13 cellular contexts compared by ENCODE assay signal in genomic region chr7:130845581-130846085, GRCh38.
A peak's percentile ranks its signal among the peaks of the same experiment; 100 is the strongest.
DNase-seq lines count a peak whose midpoint lies in the region; ATAC-seq, FAIRE-seq and TF ChIP-seq lines count a peak whose summit lies in the region.
"Had no signal": no experiment of that assay in that cellular context is flagged by ENCODE, and none has a peak within 500 bp of the region (broad histone marks: within the 10 kb centered on the region; RNA-seq: fewer than 3 reads in every experiment).

No MANE protein-coding gene starts in this region.

- FAIRE-seq in H54 (lab: Jason Lieb, UNC) = peak; percentile 67

- no peaks in the 10 kb centered on the region for H3K4me1 ChIP-seq in ovary (ENCODE audit: insufficient read depth)
- H3K4me1 ChIP-seq: heart right ventricle had no signal

- no peaks in the 10 kb centered on the region for H3K9me3 ChIP-seq in ovary
- H3K9me3 ChIP-seq: heart right ventricle had no signal

- peak; percentile 87 for ATAC-seq in SK-N-SH treated with all-trans-retinoic acid at 6 μM for 48 hours
- ATAC-seq in HG02798 (IDR thresholded peaks at IDR 0.05; ENCODE audit: poor library complexity, unreplicated experiment) = no peak
- ATAC-seq: heart right ventricle had no signal

- 36 to 40% (median 37%) methylated on average over 11 of the region's 11 CpGs for WGBS in ovary, 3 donors

- intact Hi-C loops in ovary (cut with DNase I) = no loop called here

- TF ChIP-seq POLR2A in H54 (IDR thresholded peaks at IDR 0.05; ENCODE audit: low read depth, low read length) = 0 out of 2 replicates have a peak, but pooled peaks have one; percentile 12
- TF ChIP-seq POLR2A in ovary (IDR thresholded peaks at IDR 0.05) = no peak

- DNase-seq in H54 (ENCODE audit: insufficient read length, low spot score) (peak; percentile 50), fibroblast of peridontal ligament (ENCODE audit: extremely low read depth) (peak; percentile 89), stromal cell of bone marrow (ENCODE audit: low read depth) (peak; percentile 82), ovary (no peak), SKM-1 treated with dmso at 0.1 percent for 144 hours (lab: John Stamatoyannopoulos, UW; ENCODE audit: unreplicated experiment) (no peak)
- DNase-seq: activated CD4-positive, alpha-beta T cell treated with anti-CD3 and anti-CD28 coated beads for 1 hour; activated effector memory CD4-positive, alpha-beta T cell treated with anti-CD3 and anti-CD28 coated beads, Interleukin-2, amount 50 U/mL, for 16 hours; DMS79; heart right ventricle had no signal

- no peak overlapping the region for H3K27ac ChIP-seq in ovary
- H3K27ac ChIP-seq: coronary artery, heart right ventricle, KMS-11 had no signal

- no peak for TF ChIP-seq CTCF in ovary (IDR thresholded peaks at IDR 0.05)

- no peaks in the 10 kb centered on the region for H3K27me3 ChIP-seq in ovary
- H3K27me3 ChIP-seq: heart right ventricle had no signal

- no peaks in the 10 kb centered on the region for H3K36me3 ChIP-seq in ovary
- H3K36me3 ChIP-seq: heart right ventricle had no signal

- no peak overlapping the region for H3K4me3 ChIP-seq in ovary
- H3K4me3 ChIP-seq: coronary artery, heart right ventricle had no signal

- TF ChIP-seq EP300 in ovary (IDR thresholded peaks at IDR 0.05) = no peak

TF ChIP-seq in SK-N-SH treated with all-trans-retinoic acid at 6 μM for 48 hours, 23 proteins besides CTCF, POLR2A, EP300 and RAD21:
- TF ChIP-seq PATZ1 (CRISPR knock-in tag; IDR thresholded peaks at IDR 0.05; ENCODE audit: borderline replicate concordance) (no peak), CREB5 (CRISPR knock-in tag; IDR thresholded peaks at IDR 0.05; ENCODE audit: low read depth) (no peak), TOX (CRISPR knock-in tag; IDR thresholded peaks at IDR 0.05; ENCODE audit: borderline replicate concordance) (no peak), PPARA (CRISPR knock-in tag; IDR thresholded peaks at IDR 0.05; ENCODE audit: borderline replicate concordance) (no peak), POU6F1 (CRISPR knock-in tag; IDR thresholded peaks at IDR 0.05; ENCODE audit: borderline replicate concordance, low read depth) (no peak), CSDC2 (CRISPR knock-in tag; IDR thresholded peaks at IDR 0.05) (no peak), ZNF565 (CRISPR knock-in tag; conservative IDR thresholded peaks at IDR 0.05; ENCODE audit: low read depth) (no peak), RARB (CRISPR knock-in tag; IDR thresholded peaks at IDR 0.05) (no peak), ISL1 (CRISPR knock-in tag; IDR thresholded peaks at IDR 0.05) (no peak), ESRRG (CRISPR knock-in tag; IDR thresholded peaks at IDR 0.05) (no peak), BACH2 (CRISPR knock-in tag; IDR thresholded peaks at IDR 0.05; ENCODE audit: borderline replicate concordance) (no peak), ZNF70 (CRISPR knock-in tag; IDR thresholded peaks at IDR 0.05) (no peak), TCF4 (CRISPR knock-in tag; IDR thresholded peaks at IDR 0.05; ENCODE audit: borderline replicate concordance) (no peak), ARNTL (CRISPR knock-in tag; IDR thresholded peaks at IDR 0.05; ENCODE audit: borderline replicate concordance, low read depth) (no peak), ZC3H10 (CRISPR knock-in tag; IDR thresholded peaks at IDR 0.05) (no peak), CSRNP3 (CRISPR knock-in tag; IDR thresholded peaks at IDR 0.05) (no peak)

Comparison
In these comparisons a context has a peak if more than half of its experiments do, and no peak if none do; other contexts are left out.
1. DNase-seq: peak in H54 (single experiment), fibroblast of peridontal ligament (single experiment) and stromal cell of bone marrow (single experiment); none in ovary (0 of 5) and SKM-1 treated with dmso at 0.1 percent for 144 hours (single experiment).